ENCODE assay signal across 7 cellular contexts in genomic region chr1:84621553-84621952, GRCh38.
"Had no signal": no experiment of that assay in that cellular context is flagged by ENCODE, and none has a peak within 500 bp of the region (broad histone marks: within the 10 kb centered on the region; RNA-seq: fewer than 3 reads in every experiment).

No MANE protein-coding gene starts in this region.

- H3K9me3 Mint-ChIP-seq: activated CD4-positive, alpha-beta T cell treated with anti-CD3 and anti-CD28 coated beads, Interleukin-2, amount 10 ng/mL, durations not matched to agents 7 days and 5 days; activated naive CD4-positive, alpha-beta T cell treated with anti-CD3 and anti-CD28 coated beads, Interleukin-2, amount 50 U/mL, for 72 hours; naive thymus-derived CD8-positive, alpha-beta T cell; stimulated activated naive CD8-positive, alpha-beta T cell treated with anti-CD3 and anti-CD28 coated beads, Interleukin-15, amount 100 ng/mL, for 72 hours; T-helper 1 cell treated with Interleukin-12 subunit alpha and Interleukin-12 subunit beta and Interleukin-4 antibody, amounts not matched to agents 30 μg/mL and 1 μg/mL, for 36 hours had no signal

- H3K9me3 ChIP-seq: esophagus muscularis mucosa, thoracic aorta had no signal

- H3K27me3 ChIP-seq: esophagus muscularis mucosa had no signal

- H3K36me3 Mint-ChIP-seq: activated naive CD4-positive, alpha-beta T cell treated with anti-CD3 and anti-CD28 coated beads, Interleukin-2, amount 50 U/mL, for 72 hours; naive thymus-derived CD8-positive, alpha-beta T cell had no signal

- H3K27me3 Mint-ChIP-seq: activated CD4-positive, alpha-beta T cell treated with anti-CD3 and anti-CD28 coated beads, Interleukin-2, amount 10 ng/mL, durations not matched to agents 7 days and 5 days; stimulated activated naive CD8-positive, alpha-beta T cell treated with anti-CD3 and anti-CD28 coated beads, Interleukin-15, amount 100 ng/mL, for 72 hours had no signal

- H3K36me3 ChIP-seq: esophagus muscularis mucosa, thoracic aorta had no signal

- H3K27ac ChIP-seq: thoracic aorta had no signal
